9 cellular contexts compared by ENCODE assay signal in genomic region chr6:28769626-28770402, GRCh38.
DNase-seq lines count a peak whose midpoint lies in the region; ATAC-seq lines count a peak whose summit lies in the region.
"Had no signal": no experiment of that assay in that cellular context is flagged by ENCODE, and none has a peak within 500 bp of the region (broad histone marks: within the 10 kb centered on the region; RNA-seq: fewer than 3 reads in every experiment).

No MANE protein-coding gene starts in this region.

- DNase-seq in ELF-1 (ENCODE audit: low read depth, low spot score) (peak; percentile 81), MG63 (peak; percentile 78), astrocyte of the hippocampus (ENCODE audit: low read depth, low spot score) (peak; percentile 67), kidney tubule cell (ENCODE audit: low spot score) (peak; percentile 84), midbrain (lab: John Stamatoyannopoulos, UW) (no peak)
- no peak for DNase-seq in activated CD8-positive, alpha-beta memory T cell treated with anti-CD3 and anti-CD28 coated beads for 24 hours
- DNase-seq in activated T-cell treated with anti-CD3 and anti-CD28 coated beads, Interleukin-2, amount 50 U/mL, for 48 hours, result no peak

- ATAC-seq in GM21737 (IDR thresholded peaks at IDR 0.05; ENCODE audit: unreplicated experiment), result no peak

- H3K9me3 ChIP-seq in MG63, result no peaks in the 10 kb centered on the region

- peaks cover 2% of the 10 kb centered on the region; the same call in 1 of the 2 replicates for H3K27me3 ChIP-seq in MG63

- H3K36me3 ChIP-seq in MG63, result no peaks in the 10 kb centered on the region

- H3K4me3 ChIP-seq in MG63, result no peak overlapping the region
- H3K4me3 ChIP-seq: lung had no signal

Comparison
In these comparisons a context has a peak if more than half of its experiments do, and no peak if none do; other contexts are left out.
1. DNase-seq: peak in ELF-1 (single experiment), MG63 (single experiment), astrocyte of the hippocampus (single experiment) and kidney tubule cell (single experiment); none in midbrain (single experiment), activated CD8-positive, alpha-beta memory T cell treated with anti-CD3 and anti-CD28 coated beads for 24 hours (single experiment) and activated T-cell treated with anti-CD3 and anti-CD28 coated beads, Interleukin-2, amount 50 U/mL, for 48 hours (0 of 2).